Comparison of ENCODE assay signal across 16 cellular contexts in the genomic region with DNA sequence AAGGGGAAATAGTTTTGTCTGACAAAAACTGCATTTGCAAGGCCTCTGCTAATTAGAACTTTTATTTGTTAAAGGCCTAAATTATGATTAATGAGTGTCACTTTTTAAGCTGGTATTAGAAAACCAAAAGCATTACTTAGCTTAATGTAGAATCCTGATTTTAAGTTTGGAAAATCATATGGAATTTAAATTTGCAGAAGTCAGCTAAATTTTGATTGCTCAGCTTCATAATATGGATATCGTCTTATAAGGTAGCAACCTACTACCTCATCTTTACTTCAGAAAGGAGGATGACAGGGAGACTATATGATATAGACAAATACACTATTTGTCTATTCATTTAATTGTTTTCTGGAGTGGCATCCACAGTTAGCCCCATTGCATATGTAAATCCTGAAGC.
DNase-seq lines count a peak whose midpoint lies in the region; ATAC-seq, FAIRE-seq and TF ChIP-seq lines count a peak whose summit lies in the region.
"Had no signal": no experiment of that assay in that cellular context is flagged by ENCODE, and none has a peak within 500 bp of the region (broad histone marks: within the 10 kb centered on the region; RNA-seq: fewer than 3 reads in every experiment).

No MANE protein-coding gene starts in this region.

- no peak for TF ChIP-seq EP300 in HepG2 (IDR thresholded peaks at IDR 0.05; ENCODE audit: low read depth in 2 of 2, low read length in 2 of 2)
- no peak for TF ChIP-seq EP300 in HepG2 (CRISPR knock-in tag; IDR thresholded peaks at IDR 0.05; ENCODE audit: borderline replicate concordance)

- H3K9ac ChIP-seq in HepG2 (ENCODE audit: insufficient read depth, low read depth, low read length): no peak overlapping the region
- H3K9ac ChIP-seq: BLaER1 treated with 17β-estradiol and CSF1 and Interleukin-3, amounts not matched to agents 10 nM and 100 nM; GM23248 had no signal

- TF ChIP-seq CTCF in HepG2 (CRISPR knock-in tag; IDR thresholded peaks at IDR 0.05) (no peak), right lobe of liver (IDR thresholded peaks at IDR 0.05) (no peak), chondrocyte (IDR thresholded peaks at IDR 0.05) (no peak), mesothelial cell of epicardium (IDR thresholded peaks at IDR 0.05; ENCODE audit: unreplicated experiment) (no peak)

- H3K4me3 Mint-ChIP-seq in chondrocyte (ENCODE audit: unreplicated experiment): no peak overlapping the region
- no peak overlapping the region for H3K4me3 Mint-ChIP-seq in mesothelial cell of epicardium
- H3K4me3 Mint-ChIP-seq: B cell had no signal

- WGBS in HepG2 (ENCODE audit: low lambda C conversion rate): 94% methylated on average over 1 of the region's 1 CpG
- 92% methylated on average over 1 of the region's 1 CpG for WGBS in right lobe of liver (ENCODE audit: insufficient coverage, low coverage, low lambda C conversion rate, missing lambda C conversion rate)

- H3K36me3 Mint-ChIP-seq in chondrocyte (ENCODE audit: low read depth) (peaks cover 2% of the 10 kb centered on the region), mesothelial cell of epicardium (peaks cover 2% of the 10 kb centered on the region)

- H3K27me3 Mint-ChIP-seq in chondrocyte (ENCODE audit: low read depth) (no peaks in the 10 kb centered on the region), mesothelial cell of epicardium (ENCODE audit: low read depth) (no peaks in the 10 kb centered on the region)
- H3K27me3 Mint-ChIP-seq: B cell had no signal

- no peak for TF ChIP-seq RAD21 in HepG2 (CRISPR knock-in tag; IDR thresholded peaks at IDR 0.05)

- no peaks in the 10 kb centered on the region for H4K20me1 ChIP-seq in HepG2 (ENCODE audit: insufficient read depth, low read length)

- no TSS peak for BruUV-seq in HepG2 (replicated peaks; lab: Mats Ljungman, UMichigan)

- no peak for TF ChIP-seq POLR2A in HepG2 (IDR thresholded peaks at IDR 0.05; ENCODE audit: insufficient read depth in 1 of 2, low read depth in 2 of 2, low read length in 2 of 2)
- TF ChIP-seq POLR2A in right lobe of liver (IDR thresholded peaks at IDR 0.05): no peak

- H3K36me3 ChIP-seq in HepG2 (replicated peaks in 1 of 2; ENCODE audit: control insufficient read depth in 1 of 2, insufficient read depth in 2 of 2, low read length in 2 of 2): peaks cover 2 to 13% of the 10 kb centered on the region in 2 experiments; a peak in 4 of 5 replicates
- peaks cover 0 to 9% (median 2%) of the 10 kb centered on the region in 4 donors for H3K36me3 ChIP-seq in right lobe of liver

- in situ Hi-C loops in HepG2 (cut with HindIII; ENCODE audit: extremely low pct_ligation_motif_present, low pct_unique_long_range_greater_than_20kb): no loop called here

- H3K4me3 ChIP-seq in HepG2 (replicated peaks in 1 of 3; ENCODE audit: insufficient read depth in 1 of 3, low read depth in 2 of 3, low read length in 3 of 3) (no peak overlapping the region), right lobe of liver (no peak overlapping the region)
- H3K4me3 ChIP-seq: BLaER1 treated with 17β-estradiol and CSF1 and Interleukin-3, amounts not matched to agents 10 nM and 100 nM; GM23248 had no signal

- ATAC-seq in HepG2: no peak
- ATAC-seq in right lobe of liver: no peak
- no peak for ATAC-seq in GM21619 (IDR thresholded peaks at IDR 0.05; ENCODE audit: unreplicated experiment)
- no peak for ATAC-seq in left cardiac atrium

- no peak for DNase-seq in HepG2 (ENCODE audit: low spot score)
- no peak for DNase-seq in right lobe of liver
- no peak for DNase-seq in chondrocyte (ENCODE audit: low spot score)
- DNase-seq in mesothelial cell of epicardium (ENCODE audit: low spot score in 2 of 2, unreplicated experiment in 2 of 2): no peak
- no peak for DNase-seq in NOMO-1 treated with DMSO at 0.1 percent for 48 hours (lab: John Stamatoyannopoulos, UW; ENCODE audit: unreplicated experiment)
- DNase-seq in left cardiac atrium: no peak
- DNase-seq: 8988T, Caco-2, GM23248, HCEC 1CT had no signal

- H3K27ac ChIP-seq in HepG2 (ENCODE audit: extremely low read length, insufficient read depth, low read length): no peak overlapping the region
- H3K27ac ChIP-seq in right lobe of liver: no peak overlapping the region
- H3K27ac ChIP-seq: BLaER1 treated with 17β-estradiol and CSF1 and Interleukin-3, amounts not matched to agents 10 nM and 100 nM; GM23248 had no signal

- POLR2A ChIA-PET in HepG2 (lab: Yijun Ruan, JAX): no interaction called here

- no peak overlapping the region for H3K4me2 ChIP-seq in HepG2 (ENCODE audit: low read depth, low read length)
- H3K4me2 ChIP-seq: BLaER1 treated with 17β-estradiol and CSF1 and Interleukin-3, amounts not matched to agents 10 nM and 100 nM had no signal

- FAIRE-seq in HepG2 (lab: Jason Lieb, UNC): no peak
- FAIRE-seq: D721Med, GM12891, GM19239 had no signal

- no peaks in the 10 kb centered on the region for H3K9me3 Mint-ChIP-seq in chondrocyte (ENCODE audit: low read depth)
- H3K9me3 Mint-ChIP-seq in mesothelial cell of epicardium: no peaks in the 10 kb centered on the region

- intact Hi-C loops in HepG2 (cut with micrococcal nuclease; ENCODE audit: unreplicated experiment): no loop called here
- intact Hi-C loops in right lobe of liver (cut with DNase I): no loop called here
- intact Hi-C loops in left cardiac atrium (cut with DNase I): no loop called here

- CTCF ChIA-PET in HepG2 (lab: Yijun Ruan, JAX; ENCODE audit: low intra/inter-chr PET ratio, low total read pairs): no interaction called here

- H3K9me3 ChIP-seq in HepG2 (ENCODE audit: low read length) (no peaks in the 10 kb centered on the region), right lobe of liver (no peaks in the 10 kb centered on the region)
- H3K9me3 ChIP-seq: BLaER1 treated with 17β-estradiol and CSF1 and Interleukin-3, amounts not matched to agents 10 nM and 100 nM; Caco-2 had no signal

- H3K4me1 ChIP-seq in HepG2 (ENCODE audit: insufficient read depth, low read length) (no peaks in the 10 kb centered on the region), right lobe of liver (no peaks in the 10 kb centered on the region)
- H3K4me1 ChIP-seq: Caco-2 had no signal

- peaks cover 9% of the 10 kb centered on the region for H3K4me1 Mint-ChIP-seq in chondrocyte (ENCODE audit: low read depth)
- H3K4me1 Mint-ChIP-seq in mesothelial cell of epicardium: peaks cover 11% of the 10 kb centered on the region
- H3K4me1 Mint-ChIP-seq: B cell had no signal

- H3K27ac Mint-ChIP-seq in chondrocyte (ENCODE audit: unreplicated experiment) (peak overlapping the region; percentile 65), mesothelial cell of epicardium (peak overlapping the region; percentile 10)
- H3K27ac Mint-ChIP-seq: B cell had no signal

- H2AFZ ChIP-seq in HepG2 (ENCODE audit: low read length): no peak overlapping the region
- H2AFZ ChIP-seq: GM23248 had no signal

- H3K27me3 ChIP-seq in HepG2 (ENCODE audit: control insufficient read depth in 1 of 2, insufficient read depth in 2 of 2, low read length in 2 of 2) (no peaks in the 10 kb centered on the region), right lobe of liver (no peaks in the 10 kb centered on the region)
- H3K27me3 ChIP-seq: BLaER1 treated with 17β-estradiol and CSF1 and Interleukin-3, amounts not matched to agents 10 nM and 100 nM had no signal

- no peaks in the 10 kb centered on the region for H3K79me2 ChIP-seq in HepG2 (ENCODE audit: insufficient read depth, low read length)

TF ChIP-seq in HepG2, 621 proteins besides CTCF, POLR2A, EP300 and RAD21:
- TF ChIP-seq MAFF (IDR thresholded peaks at IDR 0.05; ENCODE audit: low read depth, low read length) (peak; percentile 50; the same call in 1 of the 2 replicates), JDP2 (CRISPR knock-in tag; IDR thresholded peaks at IDR 0.05; ENCODE audit: borderline replicate concordance) (no peak), KDM2A (CRISPR knock-in tag; IDR thresholded peaks at IDR 0.05; ENCODE audit: borderline replicate concordance, low read depth) (no peak), PHF20 (CRISPR knock-in tag; IDR thresholded peaks at IDR 0.05) (no peak), MAFK (conservative IDR thresholded peaks at IDR 0.05 in 1 of 2, IDR thresholded peaks at IDR 0.05 in 1 of 2; ENCODE audit: low read length in 2 of 2) (peak; percentile 41 to 69; a peak in 3 of 4 replicates), KLF12 (CRISPR knock-in tag; IDR thresholded peaks at IDR 0.05; ENCODE audit: borderline replicate concordance) (no peak), SYNCRIP (IDR thresholded peaks at IDR 0.05; ENCODE audit: insufficient read depth, low read depth, low read length) (no peak), ZNF644 (CRISPR knock-in tag; IDR thresholded peaks at IDR 0.05; ENCODE audit: low read depth) (no peak), ZNF143 (CRISPR knock-in tag; IDR thresholded peaks at IDR 0.05) (no peak), ZSCAN9 (CRISPR knock-in tag; IDR thresholded peaks at IDR 0.05; ENCODE audit: borderline replicate concordance) (no peak), ZNF337 (CRISPR knock-in tag; IDR thresholded peaks at IDR 0.05; ENCODE audit: borderline replicate concordance, low read depth) (no peak), EEA1 (CRISPR knock-in tag; IDR thresholded peaks at IDR 0.05; ENCODE audit: borderline replicate concordance) (no peak)
- TF ChIP-seq, protein P1, sequence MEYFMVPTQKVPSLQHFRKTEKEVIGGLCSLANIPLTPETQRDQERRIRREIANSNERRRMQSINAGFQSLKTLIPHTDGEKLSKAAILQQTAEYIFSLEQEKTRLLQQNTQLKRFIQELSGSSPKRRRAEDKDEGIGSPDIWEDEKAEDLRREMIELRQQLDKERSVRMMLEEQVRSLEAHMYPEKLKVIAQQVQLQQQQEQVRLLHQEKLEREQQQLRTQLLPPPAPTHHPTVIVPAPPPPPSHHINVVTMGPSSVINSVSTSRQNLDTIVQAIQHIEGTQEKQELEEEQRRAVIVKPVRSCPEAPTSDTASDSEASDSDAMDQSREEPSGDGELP (IDR thresholded peaks at IDR 0.05; ENCODE audit: borderline replicate concordance, low read depth): no peak
- TF ChIP-seq, protein P2, sequence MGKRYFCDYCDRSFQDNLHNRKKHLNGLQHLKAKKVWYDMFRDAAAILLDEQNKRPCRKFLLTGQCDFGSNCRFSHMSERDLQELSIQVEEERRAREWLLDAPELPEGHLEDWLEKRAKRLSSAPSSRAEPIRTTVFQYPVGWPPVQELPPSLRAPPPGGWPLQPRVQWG (CRISPR knock-in tag; IDR thresholded peaks at IDR 0.05; ENCODE audit: borderline replicate concordance, low read depth): no peak
- TF ChIP-seq, protein P3, sequence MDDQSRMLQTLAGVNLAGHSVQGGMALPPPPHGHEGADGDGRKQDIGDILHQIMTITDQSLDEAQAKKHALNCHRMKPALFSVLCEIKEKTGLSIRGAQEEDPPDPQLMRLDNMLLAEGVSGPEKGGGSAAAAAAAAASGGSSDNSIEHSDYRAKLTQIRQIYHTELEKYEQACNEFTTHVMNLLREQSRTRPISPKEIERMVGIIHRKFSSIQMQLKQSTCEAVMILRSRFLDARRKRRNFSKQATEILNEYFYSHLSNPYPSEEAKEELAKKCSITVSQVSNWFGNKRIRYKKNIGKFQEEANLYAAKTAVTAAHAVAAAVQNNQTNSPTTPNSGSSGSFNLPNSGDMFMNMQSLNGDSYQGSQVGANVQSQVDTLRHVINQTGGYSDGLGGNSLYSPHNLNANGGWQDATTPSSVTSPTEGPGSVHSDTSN (CRISPR knock-in tag; IDR thresholded peaks at IDR 0.05; ENCODE audit: borderline replicate concordance): no peak
